Comparison of ENCODE assay signal across 17 cellular contexts in the genomic region with DNA sequence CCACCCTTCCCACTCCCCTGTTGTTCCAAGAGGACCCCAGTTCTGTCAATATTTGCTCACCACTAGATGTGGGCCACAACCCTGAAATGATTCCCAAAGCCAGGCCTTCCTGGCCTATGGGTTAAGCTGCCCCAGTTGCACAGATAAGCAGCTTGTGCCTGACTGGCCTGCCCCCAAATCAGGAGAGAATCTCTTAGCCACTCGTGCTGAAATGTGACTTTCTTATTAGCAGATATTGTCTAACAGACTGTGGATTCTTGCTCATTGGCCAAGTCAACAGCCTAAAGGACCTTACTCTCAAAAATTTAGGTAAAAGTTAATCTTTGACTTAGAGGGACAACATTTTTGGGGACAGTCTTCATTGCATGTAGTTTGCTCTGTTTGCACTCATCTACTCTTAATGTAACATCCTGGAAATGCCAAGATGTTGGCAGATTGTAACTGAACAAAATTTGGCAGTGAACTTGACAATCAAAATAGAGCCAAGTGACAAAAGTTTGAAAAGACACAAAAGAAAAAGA.
"Had no signal": no experiment of that assay in that cellular context is flagged by ENCODE, and none has a peak within 500 bp of the region (broad histone marks: within the 10 kb centered on the region; RNA-seq: fewer than 3 reads in every experiment).

No MANE protein-coding gene starts in this region.

- H3K27me3 ChIP-seq: testis had no signal

- ATAC-seq: activated CD8-positive, alpha-beta T cell treated with anti-CD3 and anti-CD28 coated beads, Interleukin-2, amount 10 ng/mL, durations not matched to agents 7 days and 5 days; psoas muscle; right cardiac atrium had no signal

- H3K4me3 ChIP-seq: psoas muscle, skin epidermis, testis had no signal

- H3K4me3 Mint-ChIP-seq: activated CD4-positive, alpha-beta T cell treated with anti-CD3 and anti-CD28 coated beads, Interleukin-2, amount 10 ng/mL, durations not matched to agents 7 days and 5 days; activated CD8-positive, alpha-beta T cell treated with anti-CD3 and anti-CD28 coated beads, Interleukin-2, amount 10 ng/mL, durations not matched to agents 7 days and 5 days; activated naive CD4-positive, alpha-beta T cell treated with anti-CD3 and anti-CD28 coated beads, Interleukin-2, amount 10 ng/mL, durations not matched to agents 7 days and 5 days; dendritic cell treated with granulocyte-macrophage colony-stimulating factor and Interleukin-4, amounts not matched to agents 40 ng/mL and 50 ng/mL, for 4 days; neural crest cell; stimulated activated naive CD8-positive, alpha-beta T cell treated with anti-CD3 and anti-CD28 coated beads, Interleukin-15, Interleukin-2, amounts not matched to agents 100 ng/mL and 50 ng/mL, for 24 hours; T-helper 2 cell treated with Interferon-gamma antibody and Interleukin-4, amounts not matched to agents 5 μg/mL and 100 μg/mL, for 36 hours; type B pancreatic cell had no signal

- H3K4me1 ChIP-seq: psoas muscle had no signal

- H3K27me3 Mint-ChIP-seq: dendritic cell treated with granulocyte-macrophage colony-stimulating factor and Interleukin-4, amounts not matched to agents 40 ng/mL and 50 ng/mL, for 4 days; type B pancreatic cell had no signal

- H3K27ac ChIP-seq: psoas muscle, skin epidermis, testis had no signal

- H3K27ac Mint-ChIP-seq: activated CD4-positive, alpha-beta T cell treated with anti-CD3 and anti-CD28 coated beads, Interleukin-2, amount 10 ng/mL, durations not matched to agents 7 days and 5 days; activated CD8-positive, alpha-beta T cell treated with anti-CD3 and anti-CD28 coated beads, Interleukin-2, amount 10 ng/mL, durations not matched to agents 7 days and 5 days; activated naive CD4-positive, alpha-beta T cell treated with anti-CD3 and anti-CD28 coated beads, Interleukin-2, amount 10 ng/mL, durations not matched to agents 7 days and 5 days; dendritic cell treated with granulocyte-macrophage colony-stimulating factor and Interleukin-4, amounts not matched to agents 40 ng/mL and 50 ng/mL, for 4 days; stimulated activated naive CD8-positive, alpha-beta T cell treated with anti-CD3 and anti-CD28 coated beads, Interleukin-15, Interleukin-2, amounts not matched to agents 100 ng/mL and 50 ng/mL, for 24 hours; T-helper 2 cell treated with Interferon-gamma antibody and Interleukin-4, amounts not matched to agents 5 μg/mL and 100 μg/mL, for 36 hours; type B pancreatic cell had no signal

- H3K9me3 ChIP-seq: psoas muscle, testis had no signal

- H3K36me3 Mint-ChIP-seq: activated naive CD4-positive, alpha-beta T cell treated with anti-CD3 and anti-CD28 coated beads, Interleukin-2, amount 10 ng/mL, durations not matched to agents 7 days and 5 days; type B pancreatic cell had no signal

- H3K9me3 Mint-ChIP-seq: activated CD4-positive, alpha-beta T cell treated with anti-CD3 and anti-CD28 coated beads, Interleukin-2, amount 10 ng/mL, durations not matched to agents 7 days and 5 days; activated naive CD4-positive, alpha-beta T cell treated with anti-CD3 and anti-CD28 coated beads, Interleukin-2, amount 10 ng/mL, durations not matched to agents 7 days and 5 days; dendritic cell treated with granulocyte-macrophage colony-stimulating factor and Interleukin-4, amounts not matched to agents 40 ng/mL and 50 ng/mL, for 4 days; neural crest cell; stimulated activated naive CD8-positive, alpha-beta T cell treated with anti-CD3 and anti-CD28 coated beads, Interleukin-15, Interleukin-2, amounts not matched to agents 100 ng/mL and 50 ng/mL, for 24 hours; T-helper 2 cell treated with Interferon-gamma antibody and Interleukin-4, amounts not matched to agents 5 μg/mL and 100 μg/mL, for 36 hours; type B pancreatic cell had no signal

- DNase-seq: activated CD4-positive, alpha-beta T cell treated with anti-CD3 and anti-CD28 coated beads, Interleukin-2, amount 10 ng/mL, durations not matched to agents 7 days and 5 days; activated CD8-positive, alpha-beta memory T cell treated with anti-CD3 and anti-CD28 coated beads, Interleukin-2, amount 50 U/mL, for 4 hours; activated CD8-positive, alpha-beta T cell treated with anti-CD3 and anti-CD28 coated beads, Interleukin-2, amount 10 ng/mL, durations not matched to agents 7 days and 5 days; activated effector memory CD4-positive, alpha-beta T cell treated with Interleukin-2 at 50 U/mL for 16 hours; activated naive CD4-positive, alpha-beta T cell treated with anti-CD3 and anti-CD28 coated beads, Interleukin-2, amount 10 ng/mL, durations not matched to agents 7 days and 5 days; activated T-cell treated with anti-CD3 and anti-CD28 coated beads, Interleukin-2, amount 50 U/mL, for 48 hours; effector memory CD4-positive, alpha-beta T cell; hypothalamus; psoas muscle; right cardiac atrium; testis had no signal
